In genomic region chr7:144786522-144786921, GRCh38 we compare ENCODE assay signal across 9 cellular contexts. TPM values are rescaled to one million over a fixed set of nuclear protein-coding genes. Genes with fewer than 3 reads are reported as not detected.
DNase-seq lines count a peak whose midpoint lies in the region; ATAC-seq, FAIRE-seq and TF ChIP-seq lines count a peak whose summit lies in the region.
"Had no signal": no experiment of that assay in that cellular context is flagged by ENCODE, and none has a peak within 500 bp of the region (broad histone marks: within the 10 kb centered on the region; RNA-seq: fewer than 3 reads in every experiment).

No MANE protein-coding gene starts in this region.

- H2AFZ ChIP-seq in OCI-LY3 (ENCODE audit: low read depth, low read length) (no peak overlapping the region), keratinocyte (ENCODE audit: control insufficient read depth, low read length) (no peak overlapping the region)

- ATAC-seq in GM21723 (IDR thresholded peaks at IDR 0.05; ENCODE audit: unreplicated experiment) = peak; percentile 67

- in situ Hi-C loops in GM13977 (cut with MboI; ENCODE audit: low pct_unique_long_range_greater_than_20kb, low sequenced_read_pairs, unreplicated experiment) = no loop called here

- no peaks in the 10 kb centered on the region for H3K27me3 ChIP-seq in OCI-LY3 (ENCODE audit: low read depth, low read length)
- no peaks in the 10 kb centered on the region for H3K27me3 ChIP-seq in keratinocyte (ENCODE audit: control insufficient read depth, extremely low read depth, insufficient read depth, low read length)

- H3K9ac ChIP-seq in OCI-LY3 (ENCODE audit: low read length) = no peak overlapping the region
- H3K9ac ChIP-seq in keratinocyte (ENCODE audit: control insufficient read depth, extremely low read depth, insufficient read depth, low read length) = no peak overlapping the region

- H3K4me3 ChIP-seq in OCI-LY3 (ENCODE audit: low read length) (no peak overlapping the region), keratinocyte (ENCODE audit: control insufficient read depth in 2 of 3, extremely low read depth in 1 of 3, insufficient read depth in 2 of 3, low read depth in 1 of 3, low read length in 3 of 3) (no peak overlapping the region)

- dilution Hi-C loops in keratinocyte (cut with MboI; ENCODE audit: extremely low pct_ligation_motif_present, low sequenced_read_pairs) = no loop called here

- no peaks in the 10 kb centered on the region for H4K20me1 ChIP-seq in OCI-LY3 (ENCODE audit: insufficient read depth, low read length)
- no peaks in the 10 kb centered on the region for H4K20me1 ChIP-seq in keratinocyte (ENCODE audit: control insufficient read depth, extremely low read depth, insufficient read depth, low read length)

- no peaks in the 10 kb centered on the region for H3K9me3 ChIP-seq in OCI-LY3 (ENCODE audit: insufficient read depth, low read length)
- no peaks in the 10 kb centered on the region for H3K9me3 ChIP-seq in keratinocyte (ENCODE audit: control insufficient read depth, low read depth, low read length)

- no peaks in the 10 kb centered on the region for H3K79me2 ChIP-seq in OCI-LY3 (ENCODE audit: low read length)
- H3K79me2 ChIP-seq in keratinocyte (ENCODE audit: control insufficient read depth, insufficient read depth, low read length) = no peaks in the 10 kb centered on the region

- H3K4me1 ChIP-seq in OCI-LY3 (ENCODE audit: low read length) = no peaks in the 10 kb centered on the region
- H3K4me1 ChIP-seq in keratinocyte (ENCODE audit: control insufficient read depth, extremely low read depth, insufficient read depth, low read length) = no peaks in the 10 kb centered on the region

- H3K36me3 ChIP-seq in OCI-LY3 (replicated peaks; ENCODE audit: low read depth, low read length) (no peaks in the 10 kb centered on the region), keratinocyte (ENCODE audit: control insufficient read depth in 2 of 2, extremely low read depth in 1 of 2, insufficient read depth in 2 of 2, low read length in 2 of 2) (no peaks in the 10 kb centered on the region)

- peak; percentile 39 for TF ChIP-seq CTCF in GM13977 (IDR thresholded peaks at IDR 0.05; ENCODE audit: extremely low read depth, insufficient read depth, missing control alignments)
- TF ChIP-seq CTCF in OCI-LY3 (IDR thresholded peaks at IDR 0.05; ENCODE audit: low read depth, low read length) = peak; percentile 55
- peak in 2 of 3 experiments; percentile 23 for TF ChIP-seq CTCF in keratinocyte (optimal IDR thresholded peaks at IDR 0.05 in 1 of 3, IDR thresholded peaks at IDR 0.05 in 1 of 3, conservative IDR thresholded peaks at IDR 0.05 in 1 of 3; ENCODE audit: extremely low read depth in 1 of 3, insufficient read depth in 2 of 3, low read length in 3 of 3)

- no peak overlapping the region for H3K27ac ChIP-seq in OCI-LY3 (ENCODE audit: low read length)
- H3K27ac ChIP-seq in keratinocyte (ENCODE audit: control insufficient read depth, insufficient read depth, low read length) = no peak overlapping the region

- H3K4me2 ChIP-seq in OCI-LY3 (ENCODE audit: low read length) (no peak overlapping the region), keratinocyte (ENCODE audit: control insufficient read depth, extremely low read depth, insufficient read depth, low read depth, low read length) (no peak overlapping the region)

- FAIRE-seq in keratinocyte (lab: Jason Lieb, UNC) = no peak
- FAIRE-seq: endometrium had no signal

- DNase-seq in GM13977 (ENCODE audit: low spot score) (peak; percentile 22), keratinocyte (ENCODE audit: low read depth, low spot score) (no peak), AG20443 (ENCODE audit: low spot score) (no peak), ureter (ENCODE audit: low spot score) (no peak), Ammon's horn (ENCODE audit: low spot score) (no peak)
- DNase-seq: activated gamma-delta T cell had no signal

- H3K9me1 ChIP-seq in keratinocyte (ENCODE audit: control insufficient read depth, extremely low read depth, insufficient read depth, low read length) = no peaks in the 10 kb centered on the region

RNA-seq across cellular contexts. Expression of gene TPK1, which starts 49.3 kb away (rescaled TPM):
- polyA plus RNA-seq in keratinocyte = 1.6 to 2.0 TPM (median 1.9 TPM) in 3 replicates
- polyA plus RNA-seq in keratinocyte (2011; ENCODE audit: low read depth) = 0.66 TPM
- polyA plus RNA-seq in keratinocyte (2011; cell fraction: cytosol; rRNA removed) = 1.1 and 2.2 TPM in 2 replicates
- 1.2 and 1.8 TPM in 2 replicates for polyA plus RNA-seq in keratinocyte (2011; cell fraction: nucleus; rRNA removed)
- 0.42 and 0.87 TPM in 2 replicates for polyA plus RNA-seq in keratinocyte (2012; ENCODE audit: low replicate concordance)
- polyA minus RNA-seq in keratinocyte = 1.3 to 4.6 TPM (median 3.0 TPM) in 3 replicates
- 0.96 TPM for polyA minus RNA-seq in keratinocyte (2011; cell fraction: cytosol; rRNA and poly(A)+ RNA removed)
- 1.2 and 3.9 TPM in 2 replicates for polyA minus RNA-seq in keratinocyte (2011; cell fraction: nucleus; rRNA and poly(A)+ RNA removed)
- 12.7 TPM for total RNA-seq in ureter
